In the genomic region with DNA sequence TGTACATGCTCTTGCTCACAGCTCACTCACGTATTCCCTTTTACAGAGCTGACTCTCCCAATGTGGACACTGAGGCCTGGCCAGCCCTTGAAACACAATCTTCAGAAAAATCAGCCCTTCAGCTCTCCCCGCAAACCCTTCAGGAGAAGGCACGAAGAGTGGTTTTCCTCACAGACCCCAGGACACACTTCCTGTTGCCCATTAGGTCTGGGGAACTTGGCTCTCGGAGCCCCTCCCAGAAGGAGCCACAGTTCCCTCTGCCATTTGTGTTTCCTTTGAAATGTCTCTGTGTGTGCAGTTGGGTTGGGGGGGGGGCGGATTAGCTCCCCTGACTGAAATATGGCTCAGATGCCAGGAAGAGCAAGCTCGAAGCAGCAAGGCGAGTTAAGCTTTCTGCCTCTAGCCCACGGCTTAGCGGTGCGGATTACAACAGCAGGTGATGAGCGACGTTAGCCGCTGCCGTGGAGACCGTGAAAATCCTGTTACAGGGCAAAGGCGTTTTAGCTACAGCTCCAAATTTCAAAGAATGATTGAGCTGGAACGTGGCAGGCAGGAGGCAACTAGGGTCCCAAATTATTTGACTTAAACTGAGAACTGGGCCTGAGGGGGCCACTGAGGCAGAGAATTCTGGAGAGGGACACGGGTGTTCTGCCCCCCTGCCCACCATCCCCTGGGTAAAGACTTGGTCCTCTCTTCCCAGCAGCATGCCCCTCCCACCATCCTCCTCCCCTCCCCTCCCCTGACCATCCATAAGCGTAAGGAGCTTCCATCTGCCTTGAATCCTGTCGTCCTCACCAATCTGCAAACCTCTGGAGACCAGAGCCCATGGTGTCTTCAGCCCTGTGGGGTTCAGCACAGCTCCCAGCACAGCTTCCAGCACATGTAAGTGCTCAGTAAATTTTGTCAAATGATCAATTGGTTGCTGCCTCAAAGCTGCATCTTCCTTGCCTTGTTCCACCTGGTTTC, we compare ENCODE assay signal across 25 cellular contexts.
DNase-seq lines count a peak whose midpoint lies in the region; ATAC-seq and TF ChIP-seq lines count a peak whose summit lies in the region.
"Had no signal": no experiment of that assay in that cellular context is flagged by ENCODE, and none has a peak within 500 bp of the region (broad histone marks: within the 10 kb centered on the region; RNA-seq: fewer than 3 reads in every experiment).

No MANE protein-coding gene starts in this region.

- peak overlapping the region; percentile 32 for H3K4me3 ChIP-seq in WERI-Rb-1 (ENCODE audit: low read depth, low read length)
- H3K4me3 ChIP-seq: A549, left lung, tibial nerve had no signal

- ATAC-seq in stimulated activated naive B cell treated with anti-CD40 and anti-IgM and Interleukin-4, amounts not matched to agents 10 μg/mL and 1 μg/mL and 100 μg/mL, for 72 hours (replicated peaks): no peak
- ATAC-seq in HG03565 (IDR thresholded peaks at IDR 0.05; ENCODE audit: unreplicated experiment): no peak
- ATAC-seq: A549; activated naive CD4-positive, alpha-beta T cell treated with anti-CD3 and anti-CD28 coated beads, Interleukin-2, amount 50 U/mL, for 72 hours; Panc1 had no signal

- no peak overlapping the region for H3K4me3 Mint-ChIP-seq in activated CD4-positive, alpha-beta T cell treated with anti-CD3 and anti-CD28 coated beads, Interleukin-2, amount 10 ng/mL, durations not matched to agents 7 days and 5 days
- H3K4me3 Mint-ChIP-seq in stimulated activated naive B cell treated with anti-CD40 and anti-IgM and Interleukin-4, amounts not matched to agents 10 μg/mL and 1 μg/mL and 100 μg/mL, for 72 hours: no peak overlapping the region
- H3K4me3 Mint-ChIP-seq: activated B cell treated with CpG ODN at 0.5 μM for 24 hours, immature natural killer cell had no signal

- peak overlapping the region; percentile 93 for H3K27ac ChIP-seq in WERI-Rb-1
- H3K27ac ChIP-seq: A549, left lung, tibial nerve had no signal

- H3K36me3 Mint-ChIP-seq in activated CD4-positive, alpha-beta T cell treated with anti-CD3 and anti-CD28 coated beads, Interleukin-2, amount 10 ng/mL, durations not matched to agents 7 days and 5 days (ENCODE audit: low read depth): no peaks in the 10 kb centered on the region
- no peaks in the 10 kb centered on the region for H3K36me3 Mint-ChIP-seq in stimulated activated naive B cell treated with anti-CD40 and anti-IgM and Interleukin-4, amounts not matched to agents 10 μg/mL and 1 μg/mL and 100 μg/mL, for 72 hours
- H3K36me3 Mint-ChIP-seq: activated naive CD4-positive, alpha-beta T cell treated with anti-CD3 and anti-CD28 coated beads, Interleukin-2, amount 50 U/mL, for 72 hours; immature natural killer cell had no signal

- H3K27me3 ChIP-seq in WERI-Rb-1 (ENCODE audit: insufficient read depth, low read depth, severe bottlenecking): no peaks in the 10 kb centered on the region
- H3K27me3 ChIP-seq: left lung had no signal

- no peaks in the 10 kb centered on the region for H3K9me3 ChIP-seq in WERI-Rb-1 (ENCODE audit: severe bottlenecking)
- H3K9me3 ChIP-seq: A549, left lung, tibial nerve had no signal

- no peaks in the 10 kb centered on the region for H3K36me3 ChIP-seq in WERI-Rb-1
- H3K36me3 ChIP-seq: left lung, tibial nerve had no signal

- no peaks in the 10 kb centered on the region for H3K9me3 Mint-ChIP-seq in activated CD4-positive, alpha-beta T cell treated with anti-CD3 and anti-CD28 coated beads, Interleukin-2, amount 10 ng/mL, durations not matched to agents 7 days and 5 days
- peaks cover 0 to 3% of the 10 kb centered on the region in 2 donors for H3K9me3 Mint-ChIP-seq in stimulated activated naive B cell treated with anti-CD40 and anti-IgM and Interleukin-4, amounts not matched to agents 10 μg/mL and 1 μg/mL and 100 μg/mL, for 72 hours
- H3K9me3 Mint-ChIP-seq: activated B cell treated with CpG ODN at 0.5 μM for 24 hours; activated naive CD4-positive, alpha-beta T cell treated with anti-CD3 and anti-CD28 coated beads, Interleukin-2, amount 50 U/mL, for 72 hours; immature natural killer cell had no signal

- POLR2A ChIA-PET in activated CD4-positive, alpha-beta T cell treated with anti-CD3 and anti-CD28 coated beads, Interleukin-2, amount 10 ng/mL, durations not matched to agents 7 days and 5 days (lab: Charles Lee): no interaction called here

- CTCF ChIA-PET in activated CD4-positive, alpha-beta T cell treated with anti-CD3 and anti-CD28 coated beads, Interleukin-2, amount 10 ng/mL, durations not matched to agents 7 days and 5 days (lab: Charles Lee): no interaction called here

- DNase-seq in activated CD4-positive, alpha-beta T cell treated with anti-CD3 and anti-CD28 coated beads, Interleukin-2, amount 10 ng/mL, durations not matched to agents 7 days and 5 days: peak; percentile 2
- no peak for DNase-seq in activated CD4-positive, alpha-beta T cell treated with anti-CD3 and anti-CD28 coated beads for 4 hours
- peak; percentile 97 for DNase-seq in WERI-Rb-1
- peak; percentile 48 for DNase-seq in islet precursor cell
- DNase-seq in stimulated activated naive B cell treated with anti-CD40 and anti-IgM and Interleukin-4, amounts not matched to agents 10 μg/mL and 1 μg/mL and 100 μg/mL, for 72 hours: no peak
- no peak for DNase-seq in GOT3 (lab: John Stamatoyannopoulos, UW)
- DNase-seq in GM10266 (ENCODE audit: extremely low spot score): no peak
- DNase-seq: activated B cell treated with CpG ODN at 0.5 μM for 24 hours; activated CD4-positive, alpha-beta T cell treated with anti-CD3 and anti-CD28 coated beads, Interleukin-2, amount 50 U/mL, for 48 hours; activated CD8-positive, alpha-beta memory T cell treated with anti-CD3 and anti-CD28 coated beads, Interleukin-2, amount 50 U/mL, for 48 hours; DMS79; GF-D8; immature natural killer cell; KBM-7; left lung; NCI-H2029; NCI-H446; occipital lobe; SIG-M5; T1000 had no signal

- TF ChIP-seq CTCF in WERI-Rb-1 (IDR thresholded peaks at IDR 0.05; ENCODE audit: low read depth, low read length): no peak
- no peak for TF ChIP-seq CTCF in GM10266 (IDR thresholded peaks at IDR 0.05; ENCODE audit: control insufficient read depth, insufficient read depth, low read depth, missing control alignments)

- no peaks in the 10 kb centered on the region for H3K27me3 Mint-ChIP-seq in activated CD4-positive, alpha-beta T cell treated with anti-CD3 and anti-CD28 coated beads, Interleukin-2, amount 10 ng/mL, durations not matched to agents 7 days and 5 days
- peaks cover 17 to 25% of the 10 kb centered on the region in 2 donors for H3K27me3 Mint-ChIP-seq in stimulated activated naive B cell treated with anti-CD40 and anti-IgM and Interleukin-4, amounts not matched to agents 10 μg/mL and 1 μg/mL and 100 μg/mL, for 72 hours

- no peaks in the 10 kb centered on the region for H3K4me1 Mint-ChIP-seq in activated CD4-positive, alpha-beta T cell treated with anti-CD3 and anti-CD28 coated beads, Interleukin-2, amount 10 ng/mL, durations not matched to agents 7 days and 5 days
- H3K4me1 Mint-ChIP-seq in stimulated activated naive B cell treated with anti-CD40 and anti-IgM and Interleukin-4, amounts not matched to agents 10 μg/mL and 1 μg/mL and 100 μg/mL, for 72 hours: no peaks in the 10 kb centered on the region
- H3K4me1 Mint-ChIP-seq: activated B cell treated with CpG ODN at 0.5 μM for 24 hours, immature natural killer cell had no signal

- H3K27ac Mint-ChIP-seq in activated CD4-positive, alpha-beta T cell treated with anti-CD3 and anti-CD28 coated beads, Interleukin-2, amount 10 ng/mL, durations not matched to agents 7 days and 5 days: no peak overlapping the region
- peak overlapping the region; percentile 4 for H3K27ac Mint-ChIP-seq in stimulated activated naive B cell treated with anti-CD40 and anti-IgM and Interleukin-4, amounts not matched to agents 10 μg/mL and 1 μg/mL and 100 μg/mL, for 72 hours
- H3K27ac Mint-ChIP-seq: activated B cell treated with CpG ODN at 0.5 μM for 24 hours; activated naive CD4-positive, alpha-beta T cell treated with anti-CD3 and anti-CD28 coated beads, Interleukin-2, amount 50 U/mL, for 72 hours; immature natural killer cell had no signal

Comparison
In these comparisons a context has a peak if more than half of its experiments do, and no peak if none do; other contexts are left out.
1. DNase-seq: peak in activated CD4-positive, alpha-beta T cell treated with anti-CD3 and anti-CD28 coated beads, Interleukin-2, amount 10 ng/mL, durations not matched to agents 7 days and 5 days (single experiment), WERI-Rb-1 (single experiment) and islet precursor cell (single experiment); none in activated CD4-positive, alpha-beta T cell treated with anti-CD3 and anti-CD28 coated beads for 4 hours (0 of 2), stimulated activated naive B cell treated with anti-CD40 and anti-IgM and Interleukin-4, amounts not matched to agents 10 μg/mL and 1 μg/mL and 100 μg/mL, for 72 hours (single experiment), GOT3 (single experiment) and GM10266 (single experiment).